13 cellular contexts compared by ENCODE assay signal in genomic region chr9:129407905-129408452, GRCh38.
DNase-seq lines count a peak whose midpoint lies in the region; ATAC-seq and TF ChIP-seq lines count a peak whose summit lies in the region.
"Had no signal": no experiment of that assay in that cellular context is flagged by ENCODE, and none has a peak within 500 bp of the region (broad histone marks: within the 10 kb centered on the region; RNA-seq: fewer than 3 reads in every experiment).

No MANE protein-coding gene starts in this region.

- peaks cover 9% of the 10 kb centered on the region for H3K36me3 Mint-ChIP-seq in activated naive CD8-positive, alpha-beta T cell treated with anti-CD3 and anti-CD28 coated beads, Interleukin-2, amount 10 ng/mL, durations not matched to agents 7 days and 5 days
- H3K36me3 Mint-ChIP-seq in activated naive CD8-positive, alpha-beta T cell treated with anti-CD3 and anti-CD28 coated beads for 36 hours, result peaks cover 8% of the 10 kb centered on the region
- H3K36me3 Mint-ChIP-seq in endothelial cell (ENCODE audit: low read depth, unreplicated experiment) (peaks cover 10% of the 10 kb centered on the region), mesothelial cell of epicardium (peaks cover 2% of the 10 kb centered on the region)

- TF ChIP-seq POLR2A in stomach (IDR thresholded peaks at IDR 0.05) (no peak), breast epithelium (IDR thresholded peaks at IDR 0.05) (no peak)

- POLR2A ChIA-PET in activated naive CD8-positive, alpha-beta T cell treated with anti-CD3 and anti-CD28 coated beads, Interleukin-2, amount 10 ng/mL, durations not matched to agents 7 days and 5 days (lab: Charles Lee), result interaction anchor here (1.3 kb wide), 1 partner anchor 24 kb away, joined by 4 read pairs; no protein-coding TSS in a partner anchor

- ATAC-seq in activated naive CD8-positive, alpha-beta T cell treated with anti-CD3 and anti-CD28 coated beads, Interleukin-2, amount 10 ng/mL, durations not matched to agents 7 days and 5 days (ENCODE audit: low read depth), result no peak
- no peak for ATAC-seq in HG03108 (IDR thresholded peaks at IDR 0.05; ENCODE audit: unreplicated experiment)
- ATAC-seq: PC-3 had no signal

- no peak for DNase-seq in activated naive CD8-positive, alpha-beta T cell treated with anti-CD3 and anti-CD28 coated beads, Interleukin-2, amount 10 ng/mL, durations not matched to agents 7 days and 5 days
- DNase-seq in activated naive CD8-positive, alpha-beta T cell treated with anti-CD3 and anti-CD28 coated beads for 36 hours, result no peak
- DNase-seq in endothelial cell (ENCODE audit: low spot score) (no peak), mesothelial cell of epicardium (ENCODE audit: low spot score in 2 of 2, unreplicated experiment in 2 of 2) (no peak), stomach (no peak), NCI-H2227 (lab: John Stamatoyannopoulos, UW; ENCODE audit: unreplicated experiment) (no peak), breast epithelium (ENCODE audit: low spot score in 2 of 2) (no peak)
- DNase-seq: activated effector memory CD4-positive, alpha-beta T cell treated with Interleukin-2 at 50 U/mL for 16 hours; effector memory CD4-positive, alpha-beta T cell; NCI-H146; PC-3 had no signal

- WGBS in stomach, 5 donors, result 67 to 79% (median 77%) methylated on average over 5 of the region's 5 CpGs

- H3K9me3 ChIP-seq in stomach (no peaks in the 10 kb centered on the region), breast epithelium (no peaks in the 10 kb centered on the region)

- H3K27ac ChIP-seq in stomach (peak overlapping the region in 4 of 5 donors; percentile 63 to 83 (median 70)), breast epithelium (no peak overlapping the region)

- peaks cover 10% of the 10 kb centered on the region for H3K4me1 Mint-ChIP-seq in activated naive CD8-positive, alpha-beta T cell treated with anti-CD3 and anti-CD28 coated beads, Interleukin-2, amount 10 ng/mL, durations not matched to agents 7 days and 5 days
- H3K4me1 Mint-ChIP-seq in activated naive CD8-positive, alpha-beta T cell treated with anti-CD3 and anti-CD28 coated beads for 36 hours, result peaks cover 4% of the 10 kb centered on the region
- H3K4me1 Mint-ChIP-seq in endothelial cell (ENCODE audit: unreplicated experiment), result peaks cover 4% of the 10 kb centered on the region
- H3K4me1 Mint-ChIP-seq in mesothelial cell of epicardium, result peaks cover 45% of the 10 kb centered on the region

- TF ChIP-seq CTCF in endothelial cell (IDR thresholded peaks at IDR 0.05; ENCODE audit: unreplicated experiment), result no peak
- no peak for TF ChIP-seq CTCF in mesothelial cell of epicardium (IDR thresholded peaks at IDR 0.05; ENCODE audit: unreplicated experiment)
- no peak for TF ChIP-seq CTCF in stomach (IDR thresholded peaks at IDR 0.05)
- TF ChIP-seq CTCF in breast epithelium (IDR thresholded peaks at IDR 0.05), result no peak

- H3K27ac Mint-ChIP-seq in activated naive CD8-positive, alpha-beta T cell treated with anti-CD3 and anti-CD28 coated beads, Interleukin-2, amount 10 ng/mL, durations not matched to agents 7 days and 5 days, result peak overlapping the region; percentile 39
- H3K27ac Mint-ChIP-seq in activated naive CD8-positive, alpha-beta T cell treated with anti-CD3 and anti-CD28 coated beads for 36 hours, result no peak overlapping the region
- peak overlapping the region; percentile 38 for H3K27ac Mint-ChIP-seq in endothelial cell (ENCODE audit: unreplicated experiment)
- H3K27ac Mint-ChIP-seq in mesothelial cell of epicardium, result peak overlapping the region; percentile 74

- no peak for TF ChIP-seq EP300 in stomach (IDR thresholded peaks at IDR 0.05)

- H3K4me3 ChIP-seq in stomach (no peak overlapping the region), breast epithelium (no peak overlapping the region)

- peaks cover 2% of the 10 kb centered on the region for H3K27me3 Mint-ChIP-seq in activated naive CD8-positive, alpha-beta T cell treated with anti-CD3 and anti-CD28 coated beads, Interleukin-2, amount 10 ng/mL, durations not matched to agents 7 days and 5 days
- H3K27me3 Mint-ChIP-seq in activated naive CD8-positive, alpha-beta T cell treated with anti-CD3 and anti-CD28 coated beads for 36 hours, result no peaks in the 10 kb centered on the region
- peaks cover 25% of the 10 kb centered on the region for H3K27me3 Mint-ChIP-seq in endothelial cell (ENCODE audit: unreplicated experiment)
- H3K27me3 Mint-ChIP-seq in mesothelial cell of epicardium (ENCODE audit: low read depth), result no peaks in the 10 kb centered on the region

- H3K27me3 ChIP-seq in stomach, result no peaks in the 10 kb centered on the region
- H3K27me3 ChIP-seq in breast epithelium, result no peaks in the 10 kb centered on the region

- H3K4me1 ChIP-seq in stomach (peaks cover 29 to 53% (median 51%) of the 10 kb centered on the region in 4 donors), breast epithelium (peaks cover 0 to 8% of the 10 kb centered on the region in 2 donors)

- intact Hi-C loops in stomach (cut with DNase I; ENCODE audit: low total_unique reads) (no loop called here), breast epithelium (cut with DNase I; ENCODE audit: low total_unique reads) (no loop called here)

- no peak overlapping the region for H3K4me3 Mint-ChIP-seq in activated naive CD8-positive, alpha-beta T cell treated with anti-CD3 and anti-CD28 coated beads, Interleukin-2, amount 10 ng/mL, durations not matched to agents 7 days and 5 days
- no peak overlapping the region for H3K4me3 Mint-ChIP-seq in activated naive CD8-positive, alpha-beta T cell treated with anti-CD3 and anti-CD28 coated beads for 36 hours
- no peak overlapping the region for H3K4me3 Mint-ChIP-seq in endothelial cell (ENCODE audit: unreplicated experiment)
- H3K4me3 Mint-ChIP-seq in mesothelial cell of epicardium, result no peak overlapping the region

- H3K36me3 ChIP-seq in stomach, result no peaks in the 10 kb centered on the region
- H3K36me3 ChIP-seq in breast epithelium, result no peaks in the 10 kb centered on the region
- H3K36me3 ChIP-seq: WERI-Rb-1 had no signal

- peaks cover 9% of the 10 kb centered on the region for H3K9me3 Mint-ChIP-seq in activated naive CD8-positive, alpha-beta T cell treated with anti-CD3 and anti-CD28 coated beads, Interleukin-2, amount 10 ng/mL, durations not matched to agents 7 days and 5 days
- H3K9me3 Mint-ChIP-seq in activated naive CD8-positive, alpha-beta T cell treated with anti-CD3 and anti-CD28 coated beads for 36 hours, result peaks cover 9% of the 10 kb centered on the region
- H3K9me3 Mint-ChIP-seq in endothelial cell (ENCODE audit: unreplicated experiment) (peaks cover 7% of the 10 kb centered on the region), mesothelial cell of epicardium (peaks cover 7% of the 10 kb centered on the region)

Comparison
In these comparisons a context has a peak if more than half of its experiments do, and no peak if none do; other contexts are left out.
1. H3K27ac ChIP-seq: peak in stomach (4 of 5); none in breast epithelium (0 of 2).